Comparison of ENCODE assay signal across 12 cellular contexts in genomic region chr20:38843346-38843745, GRCh38. TPM values are rescaled to one million over a fixed set of nuclear protein-coding genes. Genes with fewer than 3 reads are reported as not detected.
DNase-seq lines count a peak whose midpoint lies in the region; ATAC-seq lines count a peak whose summit lies in the region.
"Had no signal": no experiment of that assay in that cellular context is flagged by ENCODE, and none has a peak within 500 bp of the region (broad histone marks: within the 10 kb centered on the region; RNA-seq: fewer than 3 reads in every experiment).

No MANE protein-coding gene starts in this region.

- H3K4me3 ChIP-seq in H7 (ENCODE audit: insufficient read depth, low read depth, low read length): no peak overlapping the region
- H3K4me3 ChIP-seq: sigmoid colon, thyroid gland had no signal

- H3K36me3 Mint-ChIP-seq in stimulated activated effector memory CD8-positive, alpha-beta T cell treated with anti-CD3 and anti-CD28 coated beads, Interleukin-12 subunit alpha, Interleukin-12 subunit beta, amount 100 ng/mL, for 72 hours: peaks cover 71% of the 10 kb centered on the region

- no peaks in the 10 kb centered on the region for H3K9me3 Mint-ChIP-seq in stimulated activated effector memory CD8-positive, alpha-beta T cell treated with anti-CD3 and anti-CD28 coated beads, Interleukin-12 subunit alpha, Interleukin-12 subunit beta, amount 100 ng/mL, for 72 hours

- ATAC-seq in stimulated activated effector memory CD8-positive, alpha-beta T cell treated with anti-CD3 and anti-CD28 coated beads, Interleukin-12 subunit alpha, Interleukin-12 subunit beta, amount 100 ng/mL, for 72 hours: peak; percentile 87
- ATAC-seq: HepG2 had no signal

- no peaks in the 10 kb centered on the region for H3K36me3 ChIP-seq in H7 (replicated peaks; ENCODE audit: control insufficient read depth, insufficient read depth, low read length)
- H3K36me3 ChIP-seq: sigmoid colon, thyroid gland had no signal

- no peaks in the 10 kb centered on the region for H3K27me3 ChIP-seq in H7 (ENCODE audit: control insufficient read depth, insufficient read depth, low read length)
- H3K27me3 ChIP-seq: thyroid gland had no signal

- DNase-seq in DMS 273 (lab: John Stamatoyannopoulos, UW; ENCODE audit: unreplicated experiment) (peak; percentile 25), DMS 273 treated with DMSO at 0.1 percent for 48 hours (lab: John Stamatoyannopoulos, UW) (no peak), cerebellar cortex (ENCODE audit: low spot score) (peak; percentile 31), NCI-H345 (lab: John Stamatoyannopoulos, UW) (no peak), HCEC 1CT (no peak), H7 (no peak)
- DNase-seq in activated CD4-positive, alpha-beta T cell treated with anti-CD3 and anti-CD28 coated beads, Interleukin-2, amount 50 U/mL, for 24 hours (ENCODE audit: low read depth in 1 of 2, low spot score in 1 of 2): peak; percentile 33 to 55
- peak in 1 of 2 donors; percentile 69 for DNase-seq in stimulated activated effector memory CD8-positive, alpha-beta T cell treated with anti-CD3 and anti-CD28 coated beads, Interleukin-12 subunit alpha, Interleukin-12 subunit beta, amount 100 ng/mL, for 72 hours (ENCODE audit: low spot score in 2 of 2)
- DNase-seq: SHP77 treated with DMSO at 0.1 percent for 48 hours, sigmoid colon, thyroid gland had no signal

- peak overlapping the region; percentile 63 for H3K4me3 Mint-ChIP-seq in stimulated activated effector memory CD8-positive, alpha-beta T cell treated with anti-CD3 and anti-CD28 coated beads, Interleukin-12 subunit alpha, Interleukin-12 subunit beta, amount 100 ng/mL, for 72 hours

- H3K4me1 Mint-ChIP-seq in stimulated activated effector memory CD8-positive, alpha-beta T cell treated with anti-CD3 and anti-CD28 coated beads, Interleukin-12 subunit alpha, Interleukin-12 subunit beta, amount 100 ng/mL, for 72 hours: peaks cover 84% of the 10 kb centered on the region

- H3K27ac Mint-ChIP-seq in stimulated activated effector memory CD8-positive, alpha-beta T cell treated with anti-CD3 and anti-CD28 coated beads, Interleukin-12 subunit alpha, Interleukin-12 subunit beta, amount 100 ng/mL, for 72 hours: peak overlapping the region; percentile 81

RNA-seq across cellular contexts. Expression of gene PPP1R16B, which starts 37.8 kb away (rescaled TPM):
- 19.8 and 23.6 TPM in 2 replicates for total RNA-seq in H7 (2014; rRNA removed; shearing (Covaris generic))

Comparison
In these comparisons a context has a peak if more than half of its experiments do, and no peak if none do; other contexts are left out.
1. DNase-seq: peak in DMS 273 (single experiment), activated CD4-positive, alpha-beta T cell treated with anti-CD3 and anti-CD28 coated beads, Interleukin-2, amount 50 U/mL, for 24 hours (2 of 2) and cerebellar cortex (single experiment); none in DMS 273 treated with DMSO at 0.1 percent for 48 hours (single experiment), NCI-H345 (single experiment), HCEC 1CT (single experiment) and H7 (single experiment).